1 cellular context compared by ENCODE assay signal in genomic region chr2:98583866-98584618, GRCh38.
A peak's percentile ranks its signal among the peaks of the same experiment; 100 is the strongest.
TF ChIP-seq lines count a peak whose summit lies in the region.

No MANE protein-coding gene starts in this region.

TF ChIP-seq in HepG2, 621 proteins besides CTCF, POLR2A, EP300 and RAD21 (continued from another document):
- TF ChIP-seq ZNF574 (CRISPR knock-in tag; IDR thresholded peaks at IDR 0.05) (peak; percentile 85), ARNTL (CRISPR knock-in tag; IDR thresholded peaks at IDR 0.05) (no peak), TBX2 (CRISPR knock-in tag; IDR thresholded peaks at IDR 0.05; ENCODE audit: borderline replicate concordance) (peak; percentile 82), ZNF503 (CRISPR knock-in tag; IDR thresholded peaks at IDR 0.05) (no peak), RNF2 (conservative IDR thresholded peaks at IDR 0.05; ENCODE audit: low read depth) (0 out of 2 replicates have a peak, but pooled peaks have one; percentile 31), NR2F2 (IDR thresholded peaks at IDR 0.05; ENCODE audit: borderline replicate concordance, low read depth) (no peak; the same call in 1 of the 2 replicates), HOMEZ (CRISPR knock-in tag; IDR thresholded peaks at IDR 0.05; ENCODE audit: low read depth) (0 out of 2 replicates have a peak, but pooled peaks have one; percentile 30), HES4 (CRISPR knock-in tag; IDR thresholded peaks at IDR 0.05; ENCODE audit: borderline replicate concordance) (no peak), KDM1A (CRISPR knock-in tag; IDR thresholded peaks at IDR 0.05) (peak; percentile 68; the same call in 1 of the 2 replicates), TIGD3 (CRISPR knock-in tag; IDR thresholded peaks at IDR 0.05; ENCODE audit: borderline replicate concordance) (no peak), ZNF512B (CRISPR knock-in tag; IDR thresholded peaks at IDR 0.05; ENCODE audit: borderline replicate concordance) (no peak), XRCC5 (optimal IDR thresholded peaks at IDR 0.05; ENCODE audit: low read length) (peak; percentile 92), ZZZ3 (CRISPR knock-in tag; IDR thresholded peaks at IDR 0.05; ENCODE audit: borderline replicate concordance) (no peak), SMAD9 (CRISPR knock-in tag; IDR thresholded peaks at IDR 0.05) (no peak; the same call in 1 of the 2 replicates), ZNF281 (CRISPR knock-in tag; IDR thresholded peaks at IDR 0.05; ENCODE audit: borderline replicate concordance) (peak; percentile 19; the same call in 1 of the 2 replicates), ZNF160 (CRISPR knock-in tag; IDR thresholded peaks at IDR 0.05) (no peak), GTF2F1 (IDR thresholded peaks at IDR 0.05; ENCODE audit: low read length) (no peak), NFAT5 (CRISPR knock-in tag; IDR thresholded peaks at IDR 0.05) (no peak), ZNF513 (CRISPR knock-in tag; conservative IDR thresholded peaks at IDR 0.05) (no peak), SIN3B (IDR thresholded peaks at IDR 0.05; ENCODE audit: low read length) (no peak), RBFOX2 (IDR thresholded peaks at IDR 0.05; ENCODE audit: low read depth, low read length) (no peak), ZNF414 (CRISPR knock-in tag; IDR thresholded peaks at IDR 0.05) (no peak), SRSF4 (IDR thresholded peaks at IDR 0.05; ENCODE audit: low read depth, low read length, poor library complexity, severe bottlenecking) (no peak), ZBTB7A (CRISPR knock-in tag; IDR thresholded peaks at IDR 0.05) (no peak), ZNF775 (CRISPR knock-in tag; IDR thresholded peaks at IDR 0.05; ENCODE audit: borderline replicate concordance) (no peak), NR2F6 (IDR thresholded peaks at IDR 0.05) (no peak), NR2F6 (CRISPR knock-in tag; IDR thresholded peaks at IDR 0.05) (no peak), MYC (CRISPR knock-in tag; IDR thresholded peaks at IDR 0.05; ENCODE audit: borderline replicate concordance) (peak; percentile 86), U2AF1 (optimal IDR thresholded peaks at IDR 0.05; ENCODE audit: low read depth, low read length) (peak; percentile 36), HDAC6 (IDR thresholded peaks at IDR 0.05; ENCODE audit: low read depth, low read length) (no peak), USF2 (IDR thresholded peaks at IDR 0.05; ENCODE audit: low read depth, low read length) (peak; percentile 25; the same call in 1 of the 2 replicates), USF2 (CRISPR knock-in tag; IDR thresholded peaks at IDR 0.05; ENCODE audit: borderline replicate concordance) (no peak)
